Comparison of ENCODE assay signal across 14 cellular contexts in genomic region chr6:51936536-51936935, GRCh38.
"Had no signal": no experiment of that assay in that cellular context is flagged by ENCODE, and none has a peak within 500 bp of the region (broad histone marks: within the 10 kb centered on the region; RNA-seq: fewer than 3 reads in every experiment).

No MANE protein-coding gene starts in this region.

- ATAC-seq: foreskin keratinocyte; left cardiac atrium; naive thymus-derived CD4-positive, alpha-beta T cell; psoas muscle had no signal

- H3K9me3 ChIP-seq: colonic mucosa, neutrophil, psoas muscle, sigmoid colon had no signal

- FAIRE-seq: urothelium cell line had no signal

- H3K4me1 Mint-ChIP-seq: naive thymus-derived CD4-positive, alpha-beta T cell had no signal

- H3K4me1 ChIP-seq: colonic mucosa, foreskin keratinocyte, psoas muscle, sigmoid colon had no signal

- H3K4me3 ChIP-seq: colonic mucosa, psoas muscle, sigmoid colon, smooth muscle cell had no signal

- H3K4me3 Mint-ChIP-seq: naive thymus-derived CD4-positive, alpha-beta T cell; type B pancreatic cell had no signal

- H3K27ac Mint-ChIP-seq: naive thymus-derived CD4-positive, alpha-beta T cell; type B pancreatic cell had no signal

- H3K4me2 ChIP-seq: smooth muscle cell had no signal

- DNase-seq: colonic mucosa; dermis blood vessel endothelial cell; erythroblast; foreskin keratinocyte; left cardiac atrium; naive thymus-derived CD4-positive, alpha-beta T cell; psoas muscle; sigmoid colon; stimulated activated CD4-positive, alpha-beta T cell treated with anti-CD3 and anti-CD28 coated beads, Interleukin-2, amount 100 ng/mL, for 48 hours; stimulated activated naive CD4-positive, alpha-beta T cell treated with Interleukin-2 at 50 U/mL for 16 hours had no signal

- H3K36me3 Mint-ChIP-seq: naive thymus-derived CD4-positive, alpha-beta T cell; type B pancreatic cell had no signal

- H3K27ac ChIP-seq: colonic mucosa, foreskin keratinocyte, neutrophil, psoas muscle, sigmoid colon had no signal

- H3K36me3 ChIP-seq: colonic mucosa, neutrophil, sigmoid colon had no signal

- H3K27me3 ChIP-seq: colonic mucosa, foreskin keratinocyte, neutrophil, sigmoid colon had no signal
